ENCODE assay signal across 7 cellular contexts in the genomic region with DNA sequence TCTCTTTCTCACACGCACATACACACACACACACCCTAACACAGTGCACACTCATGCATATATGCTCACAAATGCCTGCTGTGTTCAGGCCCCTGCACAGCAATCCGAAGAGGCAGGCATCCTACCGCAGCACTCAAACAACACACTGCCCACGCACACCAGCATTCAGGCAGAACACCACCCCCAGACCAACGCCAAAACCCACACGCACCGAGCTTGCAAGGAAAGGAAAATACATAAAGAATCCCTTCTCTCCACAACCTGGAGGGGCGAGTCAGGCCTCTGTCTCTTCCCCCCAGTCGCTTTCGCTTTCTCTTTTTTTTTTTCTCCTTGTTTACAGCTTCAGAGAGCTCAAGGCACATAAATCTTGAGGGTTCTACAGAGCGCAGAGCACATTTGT.
A peak's percentile ranks its signal among the peaks of the same experiment; 100 is the strongest.
DNase-seq lines count a peak whose midpoint lies in the region; TF ChIP-seq lines count a peak whose summit lies in the region.
"Not testable (repeated sequence)": the region's sequence is repeated elsewhere in the genome, so short reads cannot be mapped to it uniquely, and the experiment has no call there.

No MANE protein-coding gene starts in this region.

- dilution Hi-C loops in mammary epithelial cell (cut with HindIII; ENCODE audit: low sequenced_read_pairs), result not testable (repeated sequence)

- not testable (repeated sequence) for H4K20me1 ChIP-seq in mammary epithelial cell (ENCODE audit: insufficient read depth, low read length)

- H3K27ac ChIP-seq in mammary epithelial cell (ENCODE audit: insufficient read depth, low read depth, low read length), result not testable (repeated sequence)
- H3K27ac ChIP-seq in mucosa of rectum (ENCODE audit: low read depth in 2 of 2, low read length in 2 of 2), result peak overlapping the region; percentile 16 to 29

- not testable (repeated sequence) for H3K9ac ChIP-seq in mammary epithelial cell (ENCODE audit: insufficient read depth, low read length); mucosa of rectum (ENCODE audit: low read depth in 1 of 2, low read length in 2 of 2)

- peaks cover 16% of the 10 kb centered on the region; the same call in 1 of the 2 replicates for H3K9me3 Mint-ChIP-seq in HFFc6
- H3K9me3 Mint-ChIP-seq in T-helper 1 cell treated with Interleukin-12 subunit alpha and Interleukin-12 subunit beta and Interleukin-4 antibody, amounts not matched to agents 30 μg/mL and 1 μg/mL, for 36 hours; activated T-helper 1 cell treated with anti-CD3 and anti-CD28 coated beads, Interleukin-12 subunit alpha, Interleukin-12 subunit beta, Interleukin-2, Interleukin-4 antibody, amounts not matched to agents 30 ng/mL and 10 ng/mL and 1 ng/mL, durations not matched to agents 14 hours and 24 hours and 36 hours: not testable (repeated sequence)

- not testable (repeated sequence) for H3K9me3 ChIP-seq in mammary epithelial cell (replicated peaks; ENCODE audit: insufficient read depth, low read length); mucosa of rectum (ENCODE audit: control insufficient read depth in 2 of 2, low read length in 2 of 2)

- BruUV-seq in mammary epithelial cell (replicated peaks; lab: Mats Ljungman, UMichigan), result not testable (repeated sequence)

- TF ChIP-seq CTCF in HFFc6 (IDR thresholded peaks at IDR 0.05); mammary epithelial cell (conservative IDR thresholded peaks at IDR 0.05 in 1 of 2, IDR thresholded peaks at IDR 0.05 in 1 of 2; ENCODE audit: extremely low read depth in 1 of 2, insufficient read depth in 1 of 2, low read depth in 1 of 2, low read length in 2 of 2); fibroblast of villous mesenchyme (IDR thresholded peaks at IDR 0.05; ENCODE audit: insufficient read depth, low read depth, low read length): not testable (repeated sequence)

- not testable (repeated sequence) for H3K4me1 ChIP-seq in mammary epithelial cell (ENCODE audit: insufficient read depth, low read length); mucosa of rectum (ENCODE audit: control insufficient read depth in 2 of 2, insufficient read depth in 2 of 2, low read length in 2 of 2)

- H3K36me3 Mint-ChIP-seq in HFFc6 (ENCODE audit: low read depth); T-helper 1 cell treated with Interleukin-12 subunit alpha and Interleukin-12 subunit beta and Interleukin-4 antibody, amounts not matched to agents 30 μg/mL and 1 μg/mL, for 36 hours (ENCODE audit: low read depth); activated T-helper 1 cell treated with anti-CD3 and anti-CD28 coated beads, Interleukin-12 subunit alpha, Interleukin-12 subunit beta, Interleukin-2, Interleukin-4 antibody, amounts not matched to agents 30 ng/mL and 10 ng/mL and 1 ng/mL, durations not matched to agents 14 hours and 24 hours and 36 hours (ENCODE audit: low read depth): not testable (repeated sequence)

- not testable (repeated sequence) for DNase-seq in HFFc6, mammary epithelial cell
- DNase-seq in activated T-helper 1 cell treated with anti-CD3 and anti-CD28 coated beads, Interleukin-12 subunit alpha, Interleukin-12 subunit beta, Interleukin-2, Interleukin-4 antibody, amounts not matched to agents 30 ng/mL and 10 ng/mL and 1 ng/mL, durations not matched to agents 14 hours and 24 hours and 36 hours (ENCODE audit: low spot score), result peak; percentile 14
- DNase-seq in fibroblast of villous mesenchyme (ENCODE audit: low read depth), result peak; percentile 42
- peak; percentile 24 to 32 for DNase-seq in stimulated activated CD4-positive, alpha-beta T cell treated with anti-CD3 and anti-CD28 coated beads, Interleukin-2, amount 100 ng/mL, for 24 hours

- not testable (repeated sequence) for H3K36me3 ChIP-seq in mammary epithelial cell (ENCODE audit: insufficient read depth, low read length); mucosa of rectum (ENCODE audit: control insufficient read depth in 2 of 2, insufficient read depth in 2 of 2, low read length in 2 of 2)

- not testable (repeated sequence) for H3K27me3 ChIP-seq in mammary epithelial cell (ENCODE audit: insufficient read depth, low read length); mucosa of rectum (ENCODE audit: control insufficient read depth in 2 of 2, insufficient read depth in 2 of 2, low read length in 2 of 2)

- WGBS in mammary epithelial cell (ENCODE audit: low coverage, missing lambda C conversion rate), result 34% methylated on average over 10 of the region's 11 CpGs

- H3K27me3 Mint-ChIP-seq in HFFc6 (ENCODE audit: insufficient read depth); T-helper 1 cell treated with Interleukin-12 subunit alpha and Interleukin-12 subunit beta and Interleukin-4 antibody, amounts not matched to agents 30 μg/mL and 1 μg/mL, for 36 hours (ENCODE audit: low read depth); activated T-helper 1 cell treated with anti-CD3 and anti-CD28 coated beads, Interleukin-12 subunit alpha, Interleukin-12 subunit beta, Interleukin-2, Interleukin-4 antibody, amounts not matched to agents 30 ng/mL and 10 ng/mL and 1 ng/mL, durations not matched to agents 14 hours and 24 hours and 36 hours (ENCODE audit: insufficient read depth): not testable (repeated sequence)

- CTCF ChIA-PET in mammary epithelial cell (lab: Charles Lee; ENCODE audit: low non-redundant PET), result not testable (repeated sequence)

- not testable (repeated sequence) for H3K4me1 Mint-ChIP-seq in HFFc6 (ENCODE audit: low read depth)
- peaks cover 33% of the 10 kb centered on the region for H3K4me1 Mint-ChIP-seq in T-helper 1 cell treated with Interleukin-12 subunit alpha and Interleukin-12 subunit beta and Interleukin-4 antibody, amounts not matched to agents 30 μg/mL and 1 μg/mL, for 36 hours (ENCODE audit: low read depth)
- H3K4me1 Mint-ChIP-seq in activated T-helper 1 cell treated with anti-CD3 and anti-CD28 coated beads, Interleukin-12 subunit alpha, Interleukin-12 subunit beta, Interleukin-2, Interleukin-4 antibody, amounts not matched to agents 30 ng/mL and 10 ng/mL and 1 ng/mL, durations not matched to agents 14 hours and 24 hours and 36 hours (ENCODE audit: low read depth), result peaks cover 52% of the 10 kb centered on the region

- peak overlapping the region; percentile 16 for H3K4me2 ChIP-seq in mammary epithelial cell (ENCODE audit: insufficient read depth, low read depth, low read length)

- H3K4me3 Mint-ChIP-seq in HFFc6, result peak overlapping the region; percentile 28; the same call in 1 of the 2 replicates
- H3K4me3 Mint-ChIP-seq in T-helper 1 cell treated with Interleukin-12 subunit alpha and Interleukin-12 subunit beta and Interleukin-4 antibody, amounts not matched to agents 30 μg/mL and 1 μg/mL, for 36 hours, result peak overlapping the region; percentile 84
- peak overlapping the region; percentile 78 for H3K4me3 Mint-ChIP-seq in activated T-helper 1 cell treated with anti-CD3 and anti-CD28 coated beads, Interleukin-12 subunit alpha, Interleukin-12 subunit beta, Interleukin-2, Interleukin-4 antibody, amounts not matched to agents 30 ng/mL and 10 ng/mL and 1 ng/mL, durations not matched to agents 14 hours and 24 hours and 36 hours

- peak overlapping the region; percentile 26 for H2AFZ ChIP-seq in mammary epithelial cell (ENCODE audit: low read depth, low read length)

- in situ Hi-C loops in mammary epithelial cell (cut with MboI; ENCODE audit: low sequenced_read_pairs in 2 of 2), result not testable (repeated sequence)

- not testable (repeated sequence) for H3K4me3 ChIP-seq in mammary epithelial cell (replicated peaks in 1 of 3; ENCODE audit: insufficient read depth in 1 of 3, low read depth in 2 of 3, low read length in 3 of 3)
- H3K4me3 ChIP-seq in fibroblast of villous mesenchyme (ENCODE audit: low read depth, low read length), result peak overlapping the region; percentile 15
- peak overlapping the region in 1 of 2 donors; percentile 56 for H3K4me3 ChIP-seq in mucosa of rectum (ENCODE audit: low read length in 2 of 2)

- H3K79me2 ChIP-seq in mammary epithelial cell (ENCODE audit: insufficient read depth, low read length), result not testable (repeated sequence)

- H3K27ac Mint-ChIP-seq in HFFc6, result not testable (repeated sequence)
- peak overlapping the region; percentile 81 for H3K27ac Mint-ChIP-seq in T-helper 1 cell treated with Interleukin-12 subunit alpha and Interleukin-12 subunit beta and Interleukin-4 antibody, amounts not matched to agents 30 μg/mL and 1 μg/mL, for 36 hours
- peak overlapping the region; percentile 95 for H3K27ac Mint-ChIP-seq in activated T-helper 1 cell treated with anti-CD3 and anti-CD28 coated beads, Interleukin-12 subunit alpha, Interleukin-12 subunit beta, Interleukin-2, Interleukin-4 antibody, amounts not matched to agents 30 ng/mL and 10 ng/mL and 1 ng/mL, durations not matched to agents 14 hours and 24 hours and 36 hours

- intact Hi-C loops in activated T-helper 1 cell treated with anti-CD3 and anti-CD28 coated beads, Interleukin-12 subunit alpha, Interleukin-12 subunit beta, Interleukin-2, Interleukin-4 antibody, amounts not matched to agents 30 ng/mL and 10 ng/mL and 1 ng/mL, durations not matched to agents 14 hours and 24 hours and 36 hours (cut with micrococcal nuclease), result loop anchor here (5.0 to 10.0 kb wide), 3 partner anchors 124 to 1074 kb away; no protein-coding TSS in a partner anchor
- intact Hi-C loops in mammary epithelial cell (cut with micrococcal nuclease), result not testable (repeated sequence)

Comparison
In these comparisons a context has a peak if more than half of its experiments do, and no peak if none do; other contexts are left out.
1. H3K4me3 Mint-ChIP-seq: peak in every context shown above with its lines; median percentile 84 in T-helper 1 cell treated with Interleukin-12 subunit alpha and Interleukin-12 subunit beta and Interleukin-4 antibody, amounts not matched to agents 30 μg/mL and 1 μg/mL, for 36 hours; 78 in activated T-helper 1 cell treated with anti-CD3 and anti-CD28 coated beads, Interleukin-12 subunit alpha, Interleukin-12 subunit beta, Interleukin-2, Interleukin-4 antibody, amounts not matched to agents 30 ng/mL and 10 ng/mL and 1 ng/mL, durations not matched to agents 14 hours and 24 hours and 36 hours; 28 in HFFc6.